27 cellular contexts compared by ENCODE assay signal in genomic region chr3:183387797-183388196, GRCh38.
"Had no signal": no experiment of that assay in that cellular context is flagged by ENCODE, and none has a peak within 500 bp of the region (broad histone marks: within the 10 kb centered on the region; RNA-seq: fewer than 3 reads in every experiment).

No MANE protein-coding gene starts in this region.

- H3K36me3 ChIP-seq: stomach, suprapubic skin, thoracic aorta, thyroid gland, tibial artery, tibial nerve, transverse colon, upper lobe of left lung, upper lobe of right lung, uterus, vagina had no signal

- H3K27ac ChIP-seq: stomach, suprapubic skin, testis, thoracic aorta, thyroid gland, tibial artery, tibial nerve, transverse colon, upper lobe of left lung, upper lobe of right lung, uterus, vagina had no signal

- H3K9me3 ChIP-seq: stomach, suprapubic skin, testis, thoracic aorta, thyroid gland, tibial artery, tibial nerve, transverse colon, upper lobe of left lung, upper lobe of right lung, uterus, vagina had no signal

- FAIRE-seq: urothelium cell line had no signal

- ATAC-seq: stimulated activated effector memory CD8-positive, alpha-beta T cell treated with anti-CD3 and anti-CD28 coated beads, Interleukin-12 subunit alpha, Interleukin-12 subunit beta, amount 100 ng/mL, for 72 hours; stimulated activated memory B cell treated with anti-CD40 and anti-IgM and Interleukin-4, amounts not matched to agents 10 μg/mL and 1 μg/mL and 100 μg/mL, for 72 hours; stimulated activated naive B cell treated with anti-CD40 and anti-IgM and Interleukin-4, amounts not matched to agents 10 μg/mL and 1 μg/mL and 100 μg/mL, for 72 hours; stimulated activated naive CD8-positive, alpha-beta T cell treated with anti-CD3 and anti-CD28 coated beads, Interleukin-15, amount 100 ng/mL, for 72 hours; stimulated activated naive CD8-positive, alpha-beta T cell treated with anti-CD3 and anti-CD28 coated beads, Interleukin-15, Interleukin-2, amounts not matched to agents 100 U/mL and 50 U/mL, for 24 hours; upper lobe of right lung had no signal

- H3K4me3 ChIP-seq: stomach, suprapubic skin, testis, thoracic aorta, thyroid gland, tibial artery, tibial nerve, transverse colon, upper lobe of left lung, upper lobe of right lung, uterus, vagina had no signal

- DNase-seq: stimulated activated CD4-positive, alpha-beta T cell treated with anti-CD3 and anti-CD28 coated beads, Interleukin-2, amount 100 ng/mL, for 48 hours; stimulated activated CD4-positive, alpha-beta T cell treated with anti-CD3 and anti-CD28 coated beads, Interleukin-4, amount 100 ng/mL, for 1 hour; stimulated activated CD4-positive, alpha-beta T cell treated with anti-CD3 and anti-CD28 coated beads, Interleukin-4, amount 100 ng/mL, for 24 hours; stimulated activated CD4-positive, alpha-beta T cell treated with anti-CD3 and anti-CD28 coated beads, Interleukin-4, amount 100 ng/mL, for 4 hours; stimulated activated CD8-positive, alpha-beta memory T cell treated with anti-CD3 and anti-CD28 coated beads, Interleukin-4, amount 100 ng/mL, for 48 hours; stimulated activated naive B cell treated with anti-CD40 and anti-IgM and Interleukin-4, amounts not matched to agents 10 μg/mL and 1 μg/mL and 100 μg/mL, for 72 hours; stimulated activated naive CD4-positive, alpha-beta T cell; stimulated activated naive CD4-positive, alpha-beta T cell treated with Interleukin-2 at 50 U/mL for 16 hours; stimulated activated naive CD8-positive, alpha-beta T cell treated with anti-CD3 and anti-CD28 coated beads, Interleukin-15, amount 100 ng/mL, for 72 hours; stimulated activated naive CD8-positive, alpha-beta T cell treated with anti-CD3 and anti-CD28 coated beads, Interleukin-15, Interleukin-2, amounts not matched to agents 100 U/mL and 50 U/mL, for 24 hours; stomach; substantia nigra; testis; thyroid gland; tibial artery; transverse colon; trophoblast cell; upper lobe of left lung; upper lobe of right lung; uterus had no signal

- H3K4me1 ChIP-seq: suprapubic skin, testis, thyroid gland, tibial artery, tibial nerve, upper lobe of left lung, uterus, vagina had no signal

- H3K27me3 ChIP-seq: stomach, suprapubic skin, testis, thyroid gland, tibial artery, tibial nerve, transverse colon, upper lobe of left lung, upper lobe of right lung, uterus, vagina had no signal
